In the genomic region with DNA sequence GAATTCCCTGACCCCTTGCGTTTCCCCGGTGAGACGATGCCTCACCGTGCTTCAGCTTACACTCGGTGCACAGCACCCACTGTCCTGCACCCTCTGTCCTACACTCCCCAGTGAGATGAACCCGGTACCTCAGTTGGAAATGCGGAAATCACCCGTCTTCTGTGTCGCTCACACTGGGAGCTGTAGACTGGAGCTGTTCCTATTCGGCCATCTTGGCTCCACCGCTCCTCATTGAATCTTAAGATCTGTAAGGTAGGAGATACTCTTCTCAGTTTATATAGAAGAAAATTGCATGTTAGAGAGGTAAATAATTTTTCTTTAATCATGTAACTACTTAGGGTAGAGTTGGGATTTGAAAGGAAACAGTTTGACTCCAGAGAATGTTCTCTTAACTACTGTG, we compare ENCODE assay signal across 26 cellular contexts.
"Had no signal": no experiment of that assay in that cellular context is flagged by ENCODE, and none has a peak within 500 bp of the region (broad histone marks: within the 10 kb centered on the region; RNA-seq: fewer than 3 reads in every experiment).

No MANE protein-coding gene starts in this region.

- H3K4me2 ChIP-seq: hepatocyte, smooth muscle cell had no signal

- H3K9me3 ChIP-seq: esophagus muscularis mucosa, gastroesophageal sphincter, heart left ventricle, lower lobe of right lung, prostate gland, right atrium auricular region, testis, tibial artery had no signal

- H2AFZ ChIP-seq: hepatocyte had no signal

- H3K27me3 ChIP-seq: esophagus muscularis mucosa, foreskin keratinocyte, gastroesophageal sphincter, heart left ventricle, hepatocyte, right atrium auricular region, testis, tibial artery had no signal

- ATAC-seq: foreskin keratinocyte; gastroesophageal sphincter; heart left ventricle; left ventricle myocardium superior; lower lobe of right lung; naive thymus-derived CD8-positive, alpha-beta T cell; sciatic nerve; stimulated activated effector memory CD8-positive, alpha-beta T cell treated with anti-CD3 and anti-CD28 coated beads, Interleukin-12 subunit alpha, Interleukin-12 subunit beta, amount 100 ng/mL, for 72 hours had no signal

- H3K27ac ChIP-seq: coronary artery, esophagus muscularis mucosa, foreskin keratinocyte, gastroesophageal sphincter, heart left ventricle, hepatocyte, lower lobe of right lung, prostate gland, right atrium auricular region, testis, tibial artery had no signal

- H3K36me3 ChIP-seq: esophagus muscularis mucosa, gastroesophageal sphincter, heart left ventricle, lower lobe of right lung, prostate gland, right atrium auricular region, tibial artery had no signal

- H3K9me3 Mint-ChIP-seq: type B pancreatic cell had no signal

- H3K27ac Mint-ChIP-seq: naive thymus-derived CD8-positive, alpha-beta T cell; nephron progenitor cell; stimulated activated effector memory CD8-positive, alpha-beta T cell treated with anti-CD3 and anti-CD28 coated beads, Interleukin-12 subunit alpha, Interleukin-12 subunit beta, amount 100 ng/mL, for 72 hours; type B pancreatic cell had no signal

- H3K79me2 ChIP-seq: hepatocyte had no signal

- H3K36me3 Mint-ChIP-seq: stimulated activated effector memory CD8-positive, alpha-beta T cell treated with anti-CD3 and anti-CD28 coated beads, Interleukin-12 subunit alpha, Interleukin-12 subunit beta, amount 100 ng/mL, for 72 hours; type B pancreatic cell had no signal

- H3K4me1 ChIP-seq: esophagus muscularis mucosa, foreskin keratinocyte, gastroesophageal sphincter, heart left ventricle, lower lobe of right lung, prostate gland, right atrium auricular region, testis, tibial artery had no signal

- DNase-seq: dermis blood vessel endothelial cell; effector memory CD4-positive, alpha-beta T cell; foreskin keratinocyte; heart left ventricle; left ventricle myocardium superior; lower lobe of right lung; naive thymus-derived CD8-positive, alpha-beta T cell; nephron progenitor cell; nucleus accumbens; stimulated activated CD4-positive, alpha-beta T cell treated with anti-CD3 and anti-CD28 coated beads, Interleukin-12 subunit alpha, Interleukin-12 subunit beta, amount 100 ng/mL, for 4 hours; stimulated activated CD4-positive, alpha-beta T cell treated with anti-CD3 and anti-CD28 coated beads, Interleukin-1b, Interleukin-23, amount 100 ng/mL, for 48 hours; stimulated activated CD4-positive, alpha-beta T cell treated with anti-CD3 and anti-CD28 coated beads, Interleukin-4, amount 100 ng/mL, for 1 hour; stimulated activated naive CD4-positive, alpha-beta T cell treated with Interleukin-2 at 50 U/mL for 16 hours; substantia nigra; testis; tibial artery had no signal

- H3K4me3 ChIP-seq: coronary artery, esophagus muscularis mucosa, gastroesophageal sphincter, heart left ventricle, hepatocyte, lower lobe of right lung, prostate gland, right atrium auricular region, smooth muscle cell, testis, tibial artery had no signal
